26 cellular contexts compared by ENCODE assay signal in genomic region chr19:964761-965694, GRCh38. TPM values are rescaled to one million over a fixed set of nuclear protein-coding genes. Genes with fewer than 3 reads are reported as not detected.
A peak's percentile ranks its signal among the peaks of the same experiment; 100 is the strongest.
DNase-seq lines count a peak whose midpoint lies in the region; ATAC-seq and TF ChIP-seq lines count a peak whose summit lies in the region.
"Had no signal": no experiment of that assay in that cellular context is flagged by ENCODE, and none has a peak within 500 bp of the region (broad histone marks: within the 10 kb centered on the region; RNA-seq: fewer than 3 reads in every experiment).

No MANE protein-coding gene starts in this region.

- no peak overlapping the region for H3K4me3 Mint-ChIP-seq in nephron
- no peak overlapping the region for H3K4me3 Mint-ChIP-seq in activated CD8-positive, alpha-beta memory T cell treated with anti-CD3 and anti-CD28 coated beads, Interleukin-2, amount 10 ng/mL, durations not matched to agents 7 days and 5 days
- H3K4me3 Mint-ChIP-seq: activated CD4-positive, alpha-beta memory T cell treated with anti-CD3 and anti-CD28 coated beads, Interleukin-2, amount 10 ng/mL, durations not matched to agents 7 days and 5 days; activated naive CD8-positive, alpha-beta T cell; activated T-cell treated with anti-CD3 and anti-CD28 coated beads, Interleukin-2, amount 50 U/mL, for 4 hours; CD4-positive, CD25-positive, alpha-beta regulatory T cell had no signal

- CTCF ChIA-PET in activated CD8-positive, alpha-beta memory T cell treated with anti-CD3 and anti-CD28 coated beads, Interleukin-2, amount 10 ng/mL, durations not matched to agents 7 days and 5 days (lab: Charles Lee) = no interaction called here

- no peak overlapping the region for H3K4me3 ChIP-seq in choroid plexus epithelial cell (ENCODE audit: low read depth, low read length)
- H3K4me3 ChIP-seq: body of pancreas, gastroesophageal sphincter, left ventricle myocardium inferior, right atrium auricular region, thyroid gland had no signal

- H3K27ac Mint-ChIP-seq in nephron = peak overlapping the region in 2 of 3 experiments; percentile 38 to 73
- no peak overlapping the region for H3K27ac Mint-ChIP-seq in activated CD8-positive, alpha-beta memory T cell treated with anti-CD3 and anti-CD28 coated beads, Interleukin-2, amount 10 ng/mL, durations not matched to agents 7 days and 5 days
- H3K27ac Mint-ChIP-seq: activated CD4-positive, alpha-beta memory T cell treated with anti-CD3 and anti-CD28 coated beads, Interleukin-2, amount 10 ng/mL, durations not matched to agents 7 days and 5 days; activated naive CD8-positive, alpha-beta T cell; CD4-positive, CD25-positive, alpha-beta regulatory T cell; stimulated activated naive B cell treated with anti-CD40 and anti-IgM and Interleukin-4, amounts not matched to agents 10 μg/mL and 1 μg/mL and 100 μg/mL, for 72 hours had no signal

- TF ChIP-seq CTCF in choroid plexus epithelial cell (conservative IDR thresholded peaks at IDR 0.05; ENCODE audit: low read depth, low read length) (no peak), nephron (IDR thresholded peaks at IDR 0.05; ENCODE audit: unreplicated experiment in 3 of 3) (no peak)

- peaks cover 5% of the 10 kb centered on the region for H3K4me1 Mint-ChIP-seq in nephron
- H3K4me1 Mint-ChIP-seq in activated CD8-positive, alpha-beta memory T cell treated with anti-CD3 and anti-CD28 coated beads, Interleukin-2, amount 10 ng/mL, durations not matched to agents 7 days and 5 days = peaks cover 5% of the 10 kb centered on the region

- no peak for ATAC-seq in activated CD8-positive, alpha-beta memory T cell treated with anti-CD3 and anti-CD28 coated beads, Interleukin-2, amount 10 ng/mL, durations not matched to agents 7 days and 5 days
- ATAC-seq: activated T-cell treated with anti-CD3 and anti-CD28 coated beads, Interleukin-2, amount 50 U/mL, for 4 hours; body of pancreas; gastroesophageal sphincter; stimulated activated naive B cell treated with anti-CD40 and anti-IgM and Interleukin-4, amounts not matched to agents 10 μg/mL and 1 μg/mL and 100 μg/mL, for 72 hours had no signal

- peak; percentile 15 for DNase-seq in NCI-H2171 treated with DMSO at 0.1 percent for 48 hours (lab: John Stamatoyannopoulos, UW)
- no peak for DNase-seq in NCI-H2171 (lab: John Stamatoyannopoulos, UW)
- peak; percentile 48 for DNase-seq in LHCN-M2 (ENCODE audit: low read depth)
- peak; percentile 45 for DNase-seq in choroid plexus epithelial cell (ENCODE audit: low read depth)
- DNase-seq in AG08395 (ENCODE audit: low spot score) = no peak
- DNase-seq in activated CD8-positive, alpha-beta memory T cell treated with anti-CD3 and anti-CD28 coated beads, Interleukin-2, amount 10 ng/mL, durations not matched to agents 7 days and 5 days = no peak
- no peak for DNase-seq in activated gamma-delta T cell (lab: John Stamatoyannopoulos, UW)
- DNase-seq: activated CD4-positive, alpha-beta memory T cell treated with anti-CD3 and anti-CD28 coated beads, Interleukin-2, amount 10 ng/mL, durations not matched to agents 7 days and 5 days; activated T-cell treated with anti-CD3 and anti-CD28 coated beads, Interleukin-2, amount 50 U/mL, for 4 hours; body of pancreas; cortex of kidney; DND-41; left ventricle myocardium inferior; NCI-H1436 treated with DMSO at 0.1 percent for 48 hours; NCI-H345; occipital lobe; SHP77; stimulated activated naive B cell treated with anti-CD40 and anti-IgM and Interleukin-4, amounts not matched to agents 10 μg/mL and 1 μg/mL and 100 μg/mL, for 72 hours; thyroid gland had no signal

- H3K27me3 Mint-ChIP-seq in nephron (ENCODE audit: low read depth) = no peaks in the 10 kb centered on the region
- no peaks in the 10 kb centered on the region for H3K27me3 Mint-ChIP-seq in activated CD8-positive, alpha-beta memory T cell treated with anti-CD3 and anti-CD28 coated beads, Interleukin-2, amount 10 ng/mL, durations not matched to agents 7 days and 5 days
- H3K27me3 Mint-ChIP-seq: activated CD4-positive, alpha-beta memory T cell treated with anti-CD3 and anti-CD28 coated beads, Interleukin-2, amount 10 ng/mL, durations not matched to agents 7 days and 5 days; activated naive CD8-positive, alpha-beta T cell; CD4-positive, CD25-positive, alpha-beta regulatory T cell; stimulated activated naive B cell treated with anti-CD40 and anti-IgM and Interleukin-4, amounts not matched to agents 10 μg/mL and 1 μg/mL and 100 μg/mL, for 72 hours had no signal

- H3K9me3 Mint-ChIP-seq in nephron = no peaks in the 10 kb centered on the region
- no peaks in the 10 kb centered on the region for H3K9me3 Mint-ChIP-seq in activated CD8-positive, alpha-beta memory T cell treated with anti-CD3 and anti-CD28 coated beads, Interleukin-2, amount 10 ng/mL, durations not matched to agents 7 days and 5 days (ENCODE audit: low read depth)
- H3K9me3 Mint-ChIP-seq: activated T-cell treated with anti-CD3 and anti-CD28 coated beads, Interleukin-2, amount 50 U/mL, for 4 hours; CD4-positive, CD25-positive, alpha-beta regulatory T cell had no signal

- H3K36me3 Mint-ChIP-seq in nephron (ENCODE audit: low read depth) = peaks cover 70% of the 10 kb centered on the region
- H3K36me3 Mint-ChIP-seq in activated CD8-positive, alpha-beta memory T cell treated with anti-CD3 and anti-CD28 coated beads, Interleukin-2, amount 10 ng/mL, durations not matched to agents 7 days and 5 days = peaks cover 38% of the 10 kb centered on the region

RNA-seq across cellular contexts. Expression of gene WDR18, which starts 19.1 kb away (rescaled TPM):
- 44.2 and 53.6 TPM in 2 replicates for total RNA-seq in LHCN-M2 (2014; rRNA removed)
- polyA plus RNA-seq in LHCN-M2 (2012) = 38.2 TPM
- total RNA-seq in activated CD8-positive, alpha-beta memory T cell treated with anti-CD3 and anti-CD28 coated beads, Interleukin-2, amount 10 ng/mL, durations not matched to agents 7 days and 5 days = 10 to 100 TPM; 64.5 to 87.9 TPM

RNA-seq across cellular contexts. Expression of gene GRIN3B, which starts 35.2 kb away (rescaled TPM):
- total RNA-seq in LHCN-M2 (2014; rRNA removed) = 0.11 and 0.19 TPM in 2 replicates
- polyA plus RNA-seq in LHCN-M2 (2012) = 0.05 TPM
- not detected for total RNA-seq in activated CD8-positive, alpha-beta memory T cell treated with anti-CD3 and anti-CD28 coated beads, Interleukin-2, amount 10 ng/mL, durations not matched to agents 7 days and 5 days
- total RNA-seq: CD4-positive, CD25-positive, alpha-beta regulatory T cell; gastroesophageal sphincter; HT-29; left ventricle myocardium inferior; occipital lobe; T-helper 1 cell treated with Interleukin-12 subunit alpha and Interleukin-12 subunit beta and Interleukin-4 antibody, amounts not matched to agents 30 ng/mL and 1 ng/mL, for 36 hours had no signal
- polyA plus RNA-seq: CD4-positive, CD25-positive, alpha-beta regulatory T cell had no signal

RNA-seq across cellular contexts. Expression of gene ARID3A, which starts 39.2 kb away (rescaled TPM):
- 3.1 and 3.4 TPM in 2 replicates for total RNA-seq in LHCN-M2 (2014; rRNA removed)
- 6.2 TPM for polyA plus RNA-seq in LHCN-M2 (2012)
- 10 to 100 TPM; 30.6 to 35.9 TPM for total RNA-seq in activated CD8-positive, alpha-beta memory T cell treated with anti-CD3 and anti-CD28 coated beads, Interleukin-2, amount 10 ng/mL, durations not matched to agents 7 days and 5 days

RNA-seq across cellular contexts. Expression of gene KISS1R, which starts 47.9 kb away (rescaled TPM):
- not detected in 2 replicates for total RNA-seq in LHCN-M2 (2014; rRNA removed)
- 0.07 TPM for polyA plus RNA-seq in LHCN-M2 (2012)
- 1 to 10 TPM in 1 of 2 experiments, under 1 TPM in 1; 0.66 to 1.1 TPM for total RNA-seq in activated CD8-positive, alpha-beta memory T cell treated with anti-CD3 and anti-CD28 coated beads, Interleukin-2, amount 10 ng/mL, durations not matched to agents 7 days and 5 days
- total RNA-seq: gastroesophageal sphincter, HT-29, left ventricle myocardium inferior, occipital lobe, right atrium auricular region, thyroid gland had no signal

RNA-seq across cellular contexts. Expression of gene R3HDM4, which starts 52.0 kb away (rescaled TPM):
- 40.3 and 42.7 TPM in 2 replicates for total RNA-seq in LHCN-M2 (2014; rRNA removed)
- 45.5 TPM for polyA plus RNA-seq in LHCN-M2 (2012)
- total RNA-seq in activated CD8-positive, alpha-beta memory T cell treated with anti-CD3 and anti-CD28 coated beads, Interleukin-2, amount 10 ng/mL, durations not matched to agents 7 days and 5 days = 10 to 100 TPM; 63.7 to 73.7 TPM

Comparison
In these comparisons a context has a peak if more than half of its experiments do, and no peak if none do; other contexts are left out.
1. DNase-seq: peak in NCI-H2171 treated with DMSO at 0.1 percent for 48 hours (single experiment), LHCN-M2 (single experiment) and choroid plexus epithelial cell (single experiment); none in NCI-H2171 (single experiment), AG08395 (single experiment), activated CD8-positive, alpha-beta memory T cell treated with anti-CD3 and anti-CD28 coated beads, Interleukin-2, amount 10 ng/mL, durations not matched to agents 7 days and 5 days (single experiment) and activated gamma-delta T cell (single experiment).